ENCODE assay signal across 12 cellular contexts in genomic region chr14:60845523-60845922, GRCh38.
A peak's percentile ranks its signal among the peaks of the same experiment; 100 is the strongest.
DNase-seq lines count a peak whose midpoint lies in the region; ATAC-seq and TF ChIP-seq lines count a peak whose summit lies in the region.
"Had no signal": no experiment of that assay in that cellular context is flagged by ENCODE, and none has a peak within 500 bp of the region (broad histone marks: within the 10 kb centered on the region; RNA-seq: fewer than 3 reads in every experiment).

No MANE protein-coding gene starts in this region.

- no peaks in the 10 kb centered on the region for H3K36me3 ChIP-seq in testis (ENCODE audit: low read depth, missing control alignments)

- peak; percentile 99 for ATAC-seq in GM18498 (IDR thresholded peaks at IDR 0.05; ENCODE audit: unreplicated experiment)
- ATAC-seq in GM21390 (IDR thresholded peaks at IDR 0.05; ENCODE audit: unreplicated experiment): peak; percentile 99
- ATAC-seq in HG03135 (IDR thresholded peaks at IDR 0.05; ENCODE audit: unreplicated experiment): peak; percentile 98

- H3K4me3 ChIP-seq in testis: no peak overlapping the region
- H3K4me3 ChIP-seq: skin epidermis had no signal

- H3K27me3 ChIP-seq in testis: no peaks in the 10 kb centered on the region

- 36 to 85% methylated on average over 1 of the region's 1 CpG for WGBS in testis, 2 donors

- H3K9me3 ChIP-seq in testis: no peaks in the 10 kb centered on the region

- no peak overlapping the region for H3K27ac ChIP-seq in testis
- H3K27ac ChIP-seq: epithelial cell of prostate, skin epidermis had no signal

- no peak for TF ChIP-seq POLR2A in testis (IDR thresholded peaks at IDR 0.05)

- H3K4me1 ChIP-seq in testis: no peaks in the 10 kb centered on the region

- no peak for TF ChIP-seq CTCF in testis (IDR thresholded peaks at IDR 0.05)

- intact Hi-C loops in testis (cut with DNase I; ENCODE audit: low total_unique reads): no loop called here

- DNase-seq in OCI-M1 (lab: John Stamatoyannopoulos, UW): peak; percentile 63
- DNase-seq in DMS79 (lab: John Stamatoyannopoulos, UW): no peak
- no peak for DNase-seq in LoVo (ENCODE audit: low spot score)
- no peak for DNase-seq in testis
- no peak for DNase-seq in activated T-cell treated with anti-CD3 and anti-CD28 coated beads for 4 hours
- DNase-seq: H7, NCI-H187 had no signal
